Comparison of ENCODE assay signal across 8 cellular contexts in genomic region chr11:118402594-118402993, GRCh38. TPM values are rescaled to one million over a fixed set of nuclear protein-coding genes. Genes with fewer than 3 reads are reported as not detected.
DNase-seq lines count a peak whose midpoint lies in the region; ATAC-seq, FAIRE-seq and TF ChIP-seq lines count a peak whose summit lies in the region.
"Not testable (repeated sequence)": the region's sequence is repeated elsewhere in the genome, so short reads cannot be mapped to it uniquely, and the experiment has no call there.

No MANE protein-coding gene starts in this region.

- H3K79me2 ChIP-seq in astrocyte (ENCODE audit: insufficient read depth, low read length), result peaks cover 62% of the 10 kb centered on the region
- peaks cover 61% of the 10 kb centered on the region for H3K79me2 ChIP-seq in osteoblast (ENCODE audit: insufficient read depth, low read length)

- FAIRE-seq in astrocyte (lab: Jason Lieb, UNC), result not testable (repeated sequence)

- H3K9ac ChIP-seq in astrocyte (ENCODE audit: low read length), result peak overlapping the region; percentile 91

- not testable (repeated sequence) for H3K4me1 ChIP-seq in astrocyte (ENCODE audit: insufficient read depth, low read length)
- peaks cover 14 to 42% of the 10 kb centered on the region in 2 donors for H3K4me1 ChIP-seq in left lung
- H3K4me1 ChIP-seq in osteoblast (ENCODE audit: insufficient read depth, low read length), result peaks cover 16% of the 10 kb centered on the region
- peaks cover 15 to 29% of the 10 kb centered on the region in 2 donors for H3K4me1 ChIP-seq in thoracic aorta (ENCODE audit: control insufficient read depth in 1 of 2, low read depth in 2 of 2)

- H3K27me3 ChIP-seq in astrocyte (ENCODE audit: insufficient read depth, low read length); left lung; osteoblast (ENCODE audit: insufficient read depth, low read length); thoracic aorta (replicated peaks; ENCODE audit: insufficient read depth): not testable (repeated sequence)

- peaks cover 45% of the 10 kb centered on the region for H4K20me1 ChIP-seq in astrocyte (ENCODE audit: insufficient read depth, low read length)
- H4K20me1 ChIP-seq in osteoblast (ENCODE audit: insufficient read depth, low read length), result peaks cover 23% of the 10 kb centered on the region

- not testable (repeated sequence) for TF ChIP-seq CTCF in CD14-positive monocyte (IDR thresholded peaks at IDR 0.05); VCaP (conservative IDR thresholded peaks at IDR 0.05); astrocyte (IDR thresholded peaks at IDR 0.05; ENCODE audit: insufficient read depth, low read depth, low read length); epithelial cell of proximal tubule (conservative IDR thresholded peaks at IDR 0.05; ENCODE audit: low read depth, low read length); left lung (IDR thresholded peaks at IDR 0.05); osteoblast (IDR thresholded peaks at IDR 0.05; ENCODE audit: extremely low read depth, low read depth, low read length); thoracic aorta (IDR thresholded peaks at IDR 0.05)

- not testable (repeated sequence) for H2AFZ ChIP-seq in astrocyte (ENCODE audit: low read depth, low read length); osteoblast (ENCODE audit: low read length)

- H3K4me3 Mint-ChIP-seq in CD14-positive monocyte, result peak overlapping the region; percentile 95 to 98
- peak overlapping the region; percentile 97 to 98 (median 98) for H3K4me3 Mint-ChIP-seq in IgD-negative memory B cell
- H3K4me3 Mint-ChIP-seq in astrocyte (ENCODE audit: unreplicated experiment), result peak overlapping the region; percentile 88

- H3K9me3 Mint-ChIP-seq in CD14-positive monocyte; IgD-negative memory B cell; astrocyte (ENCODE audit: unreplicated experiment): not testable (repeated sequence)

- not testable (repeated sequence) for DNase-seq in CD14-positive monocyte (ENCODE audit: low spot score); astrocyte (ENCODE audit: low read depth); epithelial cell of proximal tubule (ENCODE audit: low read depth); left lung; osteoblast (ENCODE audit: insufficient read length, low spot score, missing footprints); thoracic aorta (ENCODE audit: low spot score)

- H3K4me1 Mint-ChIP-seq in CD14-positive monocyte, result peaks cover 30% of the 10 kb centered on the region
- peaks cover 34 to 51% (median 49%) of the 10 kb centered on the region in 3 donors for H3K4me1 Mint-ChIP-seq in IgD-negative memory B cell
- H3K4me1 Mint-ChIP-seq in astrocyte (ENCODE audit: low read depth, unreplicated experiment), result not testable (repeated sequence)

- H3K9me3 ChIP-seq in astrocyte (ENCODE audit: insufficient read depth, low read depth, low read length); left lung; osteoblast (ENCODE audit: low read depth, low read length); thoracic aorta: not testable (repeated sequence)

- intact Hi-C loops in CD14-positive monocyte (cut with micrococcal nuclease) (loop anchor here in 1 of 2 donors (5.0 kb wide), 1 partner anchor 35 kb away; the partner anchor contains the start of gene KMT2A), left lung (cut with DNase I) (loop anchor here in 1 of 2 donors (10.0 kb wide), 1 partner anchor 82 kb away; no protein-coding TSS in a partner anchor)

- not testable (repeated sequence) for ATAC-seq in left lung; thoracic aorta (ENCODE audit: insufficient number of reproducible peaks, low FRiP score, low read depth)

- not testable (repeated sequence) for H3K27me3 Mint-ChIP-seq in CD14-positive monocyte (ENCODE audit: low read depth in 3 of 3); IgD-negative memory B cell; astrocyte (ENCODE audit: low read depth, unreplicated experiment)

- peaks cover 22 to 32% of the 10 kb centered on the region in 2 donors for H3K36me3 Mint-ChIP-seq in CD14-positive monocyte
- not testable (repeated sequence) for H3K36me3 Mint-ChIP-seq in IgD-negative memory B cell; astrocyte (ENCODE audit: low read depth, unreplicated experiment)

- H3K36me3 ChIP-seq in astrocyte (ENCODE audit: insufficient read depth, low read length); thoracic aorta: not testable (repeated sequence)
- H3K36me3 ChIP-seq in left lung (peaks cover 0 to 25% of the 10 kb centered on the region in 2 donors), osteoblast (ENCODE audit: insufficient read depth, low read length) (peaks cover 20% of the 10 kb centered on the region)

- H3K27ac Mint-ChIP-seq in CD14-positive monocyte (peak overlapping the region in 6 of 7 donors; percentile 26 to 100 (median 97)), IgD-negative memory B cell (peak overlapping the region in 2 of 3 donors; percentile 50 to 99), astrocyte (ENCODE audit: unreplicated experiment) (peak overlapping the region; percentile 30)

- H3K4me2 ChIP-seq in astrocyte (ENCODE audit: low read length), result peak overlapping the region; percentile 92
- H3K4me2 ChIP-seq in osteoblast (ENCODE audit: insufficient read depth, low read length), result peak overlapping the region; percentile 91

- peak overlapping the region; percentile 95 for H3K4me3 ChIP-seq in astrocyte (ENCODE audit: insufficient read depth, low read depth, low read length)
- peak overlapping the region; percentile 85 for H3K4me3 ChIP-seq in epithelial cell of proximal tubule (ENCODE audit: low read depth, low read length)
- H3K4me3 ChIP-seq in left lung, result peak overlapping the region; percentile 80 to 89
- H3K4me3 ChIP-seq in osteoblast (ENCODE audit: insufficient read depth, low read length), result peak overlapping the region; percentile 92
- H3K4me3 ChIP-seq in thoracic aorta, result peak overlapping the region; percentile 94

- H3K27ac ChIP-seq in VCaP (peak overlapping the region; percentile 95), astrocyte (ENCODE audit: low read depth, low read length) (peak overlapping the region; percentile 86), left lung (peak overlapping the region; percentile 84 to 91), osteoblast (ENCODE audit: low read depth, low read length) (peak overlapping the region; percentile 94)
- not testable (repeated sequence) for H3K27ac ChIP-seq in thoracic aorta

RNA-seq across cellular contexts. Expression of gene ATP5MG, which starts 1.2 kb away (rescaled TPM):
- 100 to 1,000 TPM; 648 to 688 TPM for polyA plus RNA-seq in CD14-positive monocyte
- 547 TPM for polyA plus RNA-seq in IgD-negative memory B cell
- total RNA-seq in astrocyte, result 182 and 194 TPM in 2 replicates
- 82.7 and 86.8 TPM in 2 replicates for total RNA-seq in epithelial cell of proximal tubule
- total RNA-seq in left lung, result 100 to 1,000 TPM; 151 to 155 TPM
- total RNA-seq in osteoblast, result 25.3 and 31.1 TPM in 2 replicates
- total RNA-seq in thoracic aorta, result 10 to 100 TPM; 21.1 to 45.2 TPM

RNA-seq across cellular contexts. Expression of gene KMT2A, which starts 33.7 kb away (rescaled TPM):
- polyA plus RNA-seq in CD14-positive monocyte, result 1 to 10 TPM; 3.3 to 3.5 TPM
- 23.6 TPM for polyA plus RNA-seq in IgD-negative memory B cell
- 58.7 and 60.0 TPM in 2 replicates for total RNA-seq in astrocyte
- total RNA-seq in epithelial cell of proximal tubule, result 27.2 and 42.1 TPM in 2 replicates
- total RNA-seq in left lung, result 10 to 100 TPM; 45.8 to 52.9 TPM
- total RNA-seq in osteoblast, result 38.4 and 49.5 TPM in 2 replicates
- total RNA-seq in thoracic aorta, result 100 to 1,000 TPM in 1 of 2 donors, 10 to 100 TPM in 1; 88.1 to 105 TPM

RNA-seq across cellular contexts. Expression of gene UBE4A, which starts 43.2 kb away (rescaled TPM):
- 10 to 100 TPM; 22.7 to 33.9 TPM for polyA plus RNA-seq in CD14-positive monocyte
- polyA plus RNA-seq in IgD-negative memory B cell, result 18.3 TPM
- total RNA-seq in astrocyte, result 38.8 and 40.6 TPM in 2 replicates
- total RNA-seq in epithelial cell of proximal tubule, result 27.3 and 39.3 TPM in 2 replicates
- total RNA-seq in left lung, result 10 to 100 TPM; 40.8 to 45.3 TPM
- total RNA-seq in osteoblast, result 63.0 and 63.4 TPM in 2 replicates
- total RNA-seq in thoracic aorta, result 10 to 100 TPM; 37.1 to 49.0 TPM

RNA-seq across cellular contexts. Expression of gene CD3G, which starts 58.5 kb away (rescaled TPM):
- polyA plus RNA-seq in CD14-positive monocyte (1 to 10 TPM in 1 of 2 donors, under 1 TPM in 1; 0.84 to 1.9 TPM), IgD-negative memory B cell (12.9 TPM)
- total RNA-seq in astrocyte (not detected in 2 replicates), epithelial cell of proximal tubule (not detected in 2 replicates), left lung (1 to 10 TPM in 1 of 2 donors, under 1 TPM in 1; 0.85 to 3.8 TPM), osteoblast (not detected in 2 replicates), thoracic aorta (1 to 10 TPM in 1 of 2 donors, under 1 TPM in 1; 0.27 to 1.1 TPM)

Comparison
In these comparisons a context has a peak if more than half of its experiments do, and no peak if none do; other contexts are left out.
1. H3K27ac Mint-ChIP-seq: peak in every context shown above with its lines; median percentile 97 in CD14-positive monocyte; 74 in IgD-negative memory B cell; 30 in astrocyte.